In genomic region chr12:56152132-56152755, GRCh38 we compare ENCODE assay signal across 1 cellular context.
TF ChIP-seq lines count a peak whose summit lies in the region.

Gene MYL6B (plus strand): TSS chr12:56152587. CDS start chr12:56153919, 1,332 bp downstream.

TF ChIP-seq in HEK293, 187 proteins besides CTCF, POLR2A, EP300 and RAD21 (continued from another document and continues in another):
- TF ChIP-seq AEBP2 (tag by site-specific recombination; IDR thresholded peaks at IDR 0.05; ENCODE audit: borderline replicate concordance) (no peak), ZNF768 (tag by site-specific recombination; IDR thresholded peaks at IDR 0.05) (no peak), ZBTB21 (tag by site-specific recombination; IDR thresholded peaks at IDR 0.05) (peak; percentile 59), KLF17 (tag by site-specific recombination; IDR thresholded peaks at IDR 0.05) (peak; percentile 75; the same call in 1 of the 2 replicates), ZNF692 (tag by site-specific recombination; IDR thresholded peaks at IDR 0.05) (peak; percentile 56; the same call in 1 of the 2 replicates), ZNF398 (tag by site-specific recombination; IDR thresholded peaks at IDR 0.05) (peak; percentile 16; the same call in 1 of the 2 replicates), ZNF394 (tag by site-specific recombination; IDR thresholded peaks at IDR 0.05; ENCODE audit: borderline replicate concordance) (peak; percentile 53; the same call in 1 of the 2 replicates), OSR2 (tag by site-specific recombination; IDR thresholded peaks at IDR 0.05) (no peak), ZNF639 (tag by site-specific recombination; IDR thresholded peaks at IDR 0.05) (peak; percentile 76), REPIN1 (tag by site-specific recombination; IDR thresholded peaks at IDR 0.05; ENCODE audit: low read depth) (no peak), ZNF555 (tag by site-specific recombination; conservative IDR thresholded peaks at IDR 0.05) (no peak), ZBTB44 (tag by site-specific recombination; IDR thresholded peaks at IDR 0.05) (peak; percentile 74; the same call in 1 of the 2 replicates), KLF16 (tag by site-specific recombination; IDR thresholded peaks at IDR 0.05) (peak; percentile 95), ZXDB (tag by site-specific recombination; IDR thresholded peaks at IDR 0.05) (peak; percentile 88), ZNF488 (tag by site-specific recombination; IDR thresholded peaks at IDR 0.05) (no peak), SP2 (tag by site-specific recombination; IDR thresholded peaks at IDR 0.05) (peak; percentile 82), ZSCAN18 (tag by site-specific recombination; IDR thresholded peaks at IDR 0.05) (0 out of 2 replicates have a peak, but pooled peaks have one; percentile 27), GLIS2 (tag by site-specific recombination; IDR thresholded peaks at IDR 0.05) (peak; percentile 70), ZBTB17 (tag by site-specific recombination; IDR thresholded peaks at IDR 0.05) (peak; percentile 93), ZNF580 (tag by site-specific recombination; IDR thresholded peaks at IDR 0.05) (peak; percentile 88), ZNF18 (tag by site-specific recombination; IDR thresholded peaks at IDR 0.05) (0 out of 2 replicates have a peak, but pooled peaks have one; percentile 11), PRDM10 (tag by site-specific recombination; IDR thresholded peaks at IDR 0.05) (peak; percentile 70), SP3 (tag by site-specific recombination; IDR thresholded peaks at IDR 0.05) (peak; percentile 94), ZBTB48 (tag by site-specific recombination; IDR thresholded peaks at IDR 0.05) (peak; percentile 69; the same call in 1 of the 2 replicates), ZNF302 (tag by site-specific recombination; IDR thresholded peaks at IDR 0.05; ENCODE audit: low read depth) (no peak), ZNF518A (tag by site-specific recombination; conservative IDR thresholded peaks at IDR 0.05; ENCODE audit: low read depth) (peak; percentile 68; the same call in 1 of the 2 replicates), KLF9 (tag by site-specific recombination; IDR thresholded peaks at IDR 0.05; ENCODE audit: low read depth) (peak; percentile 96), ZNF335 (tag by site-specific recombination; conservative IDR thresholded peaks at IDR 0.05) (peak; percentile 98), ZNF777 (tag by site-specific recombination; IDR thresholded peaks at IDR 0.05; ENCODE audit: borderline replicate concordance) (no peak), BCL11B (tag by site-specific recombination; IDR thresholded peaks at IDR 0.05; ENCODE audit: low read depth) (peak; percentile 56; the same call in 1 of the 2 replicates)
